ENCODE assay signal across 1 cellular context in the genomic region with DNA sequence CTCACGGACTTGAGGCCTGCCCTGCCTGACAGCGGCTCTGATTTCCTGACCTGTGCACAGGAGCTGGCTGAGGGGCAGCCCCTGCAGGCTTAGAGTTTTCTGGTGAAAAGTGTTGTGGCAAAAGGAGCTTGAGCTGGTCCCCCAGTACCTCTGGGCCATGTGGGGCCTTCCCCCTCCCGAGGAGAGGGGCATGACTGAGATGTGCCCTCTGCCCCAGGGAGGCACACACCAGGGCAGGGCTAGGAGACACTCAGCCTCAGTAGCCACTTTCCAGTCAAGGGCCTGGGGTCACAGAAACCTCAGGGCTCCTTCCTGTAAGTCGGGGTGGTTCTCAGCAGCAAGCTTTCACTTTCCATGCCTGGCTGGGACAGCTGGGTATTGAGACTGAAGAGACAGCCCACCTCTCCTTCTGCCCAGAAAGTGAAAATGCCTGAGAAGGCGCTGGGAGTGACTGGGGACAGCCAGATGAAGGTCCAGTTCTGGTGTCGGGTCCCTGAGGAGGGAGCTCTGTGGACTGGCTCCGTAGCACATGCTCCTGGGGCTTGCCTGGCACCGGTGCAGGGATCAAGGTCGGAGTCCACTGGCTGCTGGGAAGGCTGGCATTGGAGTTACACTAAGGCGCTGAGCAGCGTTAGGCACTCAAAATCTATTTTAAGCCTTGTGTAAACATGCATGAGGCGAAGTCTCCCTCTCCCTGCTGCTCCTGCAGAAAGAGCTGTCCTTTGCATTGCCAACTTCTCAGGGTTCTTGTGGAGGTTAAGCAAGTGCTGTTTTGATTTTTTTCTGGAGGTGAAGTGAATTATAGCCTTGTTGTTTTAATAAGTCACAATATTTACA.
A peak's percentile ranks its signal among the peaks of the same experiment; 100 is the strongest.
TF ChIP-seq lines count a peak whose summit lies in the region.

No MANE protein-coding gene starts in this region.

TF ChIP-seq in HepG2, 621 proteins besides CTCF, POLR2A, EP300 and RAD21 (continued from another document and continues in another):
- TF ChIP-seq, protein P1, sequence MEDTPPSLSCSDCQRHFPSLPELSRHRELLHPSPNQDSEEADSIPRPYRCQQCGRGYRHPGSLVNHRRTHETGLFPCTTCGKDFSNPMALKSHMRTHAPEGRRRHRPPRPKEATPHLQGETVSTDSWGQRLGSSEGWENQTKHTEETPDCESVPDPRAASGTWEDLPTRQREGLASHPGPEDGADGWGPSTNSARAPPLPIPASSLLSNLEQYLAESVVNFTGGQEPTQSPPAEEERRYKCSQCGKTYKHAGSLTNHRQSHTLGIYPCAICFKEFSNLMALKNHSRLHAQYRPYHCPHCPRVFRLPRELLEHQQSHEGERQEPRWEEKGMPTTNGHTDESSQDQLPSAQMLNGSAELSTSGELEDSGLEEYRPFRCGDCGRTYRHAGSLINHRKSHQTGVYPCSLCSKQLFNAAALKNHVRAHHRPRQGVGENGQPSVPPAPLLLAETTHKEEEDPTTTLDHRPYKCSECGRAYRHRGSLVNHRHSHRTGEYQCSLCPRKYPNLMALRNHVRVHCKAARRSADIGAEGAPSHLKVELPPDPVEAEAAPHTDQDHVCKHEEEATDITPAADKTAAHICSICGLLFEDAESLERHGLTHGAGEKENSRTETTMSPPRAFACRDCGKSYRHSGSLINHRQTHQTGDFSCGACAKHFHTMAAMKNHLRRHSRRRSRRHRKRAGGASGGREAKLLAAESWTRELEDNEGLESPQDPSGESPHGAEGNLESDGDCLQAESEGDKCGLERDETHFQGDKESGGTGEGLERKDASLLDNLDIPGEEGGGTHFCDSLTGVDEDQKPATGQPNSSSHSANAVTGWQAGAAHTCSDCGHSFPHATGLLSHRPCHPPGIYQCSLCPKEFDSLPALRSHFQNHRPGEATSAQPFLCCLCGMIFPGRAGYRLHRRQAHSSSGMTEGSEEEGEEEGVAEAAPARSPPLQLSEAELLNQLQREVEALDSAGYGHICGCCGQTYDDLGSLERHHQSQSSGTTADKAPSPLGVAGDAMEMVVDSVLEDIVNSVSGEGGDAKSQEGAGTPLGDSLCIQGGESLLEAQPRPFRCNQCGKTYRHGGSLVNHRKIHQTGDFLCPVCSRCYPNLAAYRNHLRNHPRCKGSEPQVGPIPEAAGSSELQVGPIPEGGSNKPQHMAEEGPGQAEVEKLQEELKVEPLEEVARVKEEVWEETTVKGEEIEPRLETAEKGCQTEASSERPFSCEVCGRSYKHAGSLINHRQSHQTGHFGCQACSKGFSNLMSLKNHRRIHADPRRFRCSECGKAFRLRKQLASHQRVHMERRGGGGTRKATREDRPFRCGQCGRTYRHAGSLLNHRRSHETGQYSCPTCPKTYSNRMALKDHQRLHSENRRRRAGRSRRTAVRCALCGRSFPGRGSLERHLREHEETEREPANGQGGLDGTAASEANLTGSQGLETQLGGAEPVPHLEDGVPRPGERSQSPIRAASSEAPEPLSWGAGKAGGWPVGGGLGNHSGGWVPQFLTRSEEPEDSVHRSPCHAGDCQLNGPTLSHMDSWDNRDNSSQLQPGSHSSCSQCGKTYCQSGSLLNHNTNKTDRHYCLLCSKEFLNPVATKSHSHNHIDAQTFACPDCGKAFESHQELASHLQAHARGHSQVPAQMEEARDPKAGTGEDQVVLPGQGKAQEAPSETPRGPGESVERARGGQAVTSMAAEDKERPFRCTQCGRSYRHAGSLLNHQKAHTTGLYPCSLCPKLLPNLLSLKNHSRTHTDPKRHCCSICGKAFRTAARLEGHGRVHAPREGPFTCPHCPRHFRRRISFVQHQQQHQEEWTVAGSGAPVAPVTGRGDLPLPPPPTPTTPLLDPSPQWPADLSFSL (CRISPR knock-in tag; IDR thresholded peaks at IDR 0.05), result no peak
- TF ChIP-seq ZNF788 (CRISPR knock-in tag; IDR thresholded peaks at IDR 0.05; ENCODE audit: borderline replicate concordance) (peak; percentile 36; the same call in 1 of the 2 replicates), JUN (CRISPR knock-in tag; IDR thresholded peaks at IDR 0.05) (no peak), ZSCAN12 (CRISPR knock-in tag; IDR thresholded peaks at IDR 0.05) (no peak), ZFP36L1 (CRISPR knock-in tag; IDR thresholded peaks at IDR 0.05) (0 out of 2 replicates have a peak, but pooled peaks have one; percentile 75), ZNF354B (CRISPR knock-in tag; IDR thresholded peaks at IDR 0.05) (peak; percentile 43; the same call in 1 of the 2 replicates), ZNF614 (CRISPR knock-in tag; IDR thresholded peaks at IDR 0.05; ENCODE audit: borderline replicate concordance) (no peak), SNRNP70 (IDR thresholded peaks at IDR 0.05; ENCODE audit: low read depth, low read length) (no peak), PRPF4 (IDR thresholded peaks at IDR 0.05; ENCODE audit: low read depth, low read length, poor library complexity, severe bottlenecking) (no peak), KMT2B (CRISPR knock-in tag; IDR thresholded peaks at IDR 0.05) (no peak), ZNF879 (CRISPR knock-in tag; IDR thresholded peaks at IDR 0.05) (no peak), SALL2 (CRISPR knock-in tag; IDR thresholded peaks at IDR 0.05) (no peak), ELF3 (CRISPR knock-in tag; IDR thresholded peaks at IDR 0.05) (no peak), PAF1 (CRISPR knock-in tag; IDR thresholded peaks at IDR 0.05) (no peak), TBL1XR1 (IDR thresholded peaks at IDR 0.05; ENCODE audit: borderline replicate concordance, low read length, partially characterized antibody) (no peak), RXRB (CRISPR knock-in tag; IDR thresholded peaks at IDR 0.05; ENCODE audit: borderline replicate concordance) (0 out of 2 replicates have a peak, but pooled peaks have one; percentile 35), ZNF589 (CRISPR knock-in tag; conservative IDR thresholded peaks at IDR 0.05) (no peak), RORA (CRISPR knock-in tag; IDR thresholded peaks at IDR 0.05) (no peak), ZNF138 (CRISPR knock-in tag; IDR thresholded peaks at IDR 0.05; ENCODE audit: low read depth) (no peak), ZNF644 (CRISPR knock-in tag; IDR thresholded peaks at IDR 0.05; ENCODE audit: low read depth) (peak; percentile 65; the same call in 1 of the 2 replicates), PCBP2 (optimal IDR thresholded peaks at IDR 0.05; ENCODE audit: low read depth, low read length, poor library complexity, severe bottlenecking) (no peak)
- TF ChIP-seq, protein P2, sequence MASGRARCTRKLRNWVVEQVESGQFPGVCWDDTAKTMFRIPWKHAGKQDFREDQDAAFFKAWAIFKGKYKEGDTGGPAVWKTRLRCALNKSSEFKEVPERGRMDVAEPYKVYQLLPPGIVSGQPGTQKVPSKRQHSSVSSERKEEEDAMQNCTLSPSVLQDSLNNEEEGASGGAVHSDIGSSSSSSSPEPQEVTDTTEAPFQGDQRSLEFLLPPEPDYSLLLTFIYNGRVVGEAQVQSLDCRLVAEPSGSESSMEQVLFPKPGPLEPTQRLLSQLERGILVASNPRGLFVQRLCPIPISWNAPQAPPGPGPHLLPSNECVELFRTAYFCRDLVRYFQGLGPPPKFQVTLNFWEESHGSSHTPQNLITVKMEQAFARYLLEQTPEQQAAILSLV (CRISPR knock-in tag; IDR thresholded peaks at IDR 0.05; ENCODE audit: borderline replicate concordance), result no peak
- TF ChIP-seq, protein P3, sequence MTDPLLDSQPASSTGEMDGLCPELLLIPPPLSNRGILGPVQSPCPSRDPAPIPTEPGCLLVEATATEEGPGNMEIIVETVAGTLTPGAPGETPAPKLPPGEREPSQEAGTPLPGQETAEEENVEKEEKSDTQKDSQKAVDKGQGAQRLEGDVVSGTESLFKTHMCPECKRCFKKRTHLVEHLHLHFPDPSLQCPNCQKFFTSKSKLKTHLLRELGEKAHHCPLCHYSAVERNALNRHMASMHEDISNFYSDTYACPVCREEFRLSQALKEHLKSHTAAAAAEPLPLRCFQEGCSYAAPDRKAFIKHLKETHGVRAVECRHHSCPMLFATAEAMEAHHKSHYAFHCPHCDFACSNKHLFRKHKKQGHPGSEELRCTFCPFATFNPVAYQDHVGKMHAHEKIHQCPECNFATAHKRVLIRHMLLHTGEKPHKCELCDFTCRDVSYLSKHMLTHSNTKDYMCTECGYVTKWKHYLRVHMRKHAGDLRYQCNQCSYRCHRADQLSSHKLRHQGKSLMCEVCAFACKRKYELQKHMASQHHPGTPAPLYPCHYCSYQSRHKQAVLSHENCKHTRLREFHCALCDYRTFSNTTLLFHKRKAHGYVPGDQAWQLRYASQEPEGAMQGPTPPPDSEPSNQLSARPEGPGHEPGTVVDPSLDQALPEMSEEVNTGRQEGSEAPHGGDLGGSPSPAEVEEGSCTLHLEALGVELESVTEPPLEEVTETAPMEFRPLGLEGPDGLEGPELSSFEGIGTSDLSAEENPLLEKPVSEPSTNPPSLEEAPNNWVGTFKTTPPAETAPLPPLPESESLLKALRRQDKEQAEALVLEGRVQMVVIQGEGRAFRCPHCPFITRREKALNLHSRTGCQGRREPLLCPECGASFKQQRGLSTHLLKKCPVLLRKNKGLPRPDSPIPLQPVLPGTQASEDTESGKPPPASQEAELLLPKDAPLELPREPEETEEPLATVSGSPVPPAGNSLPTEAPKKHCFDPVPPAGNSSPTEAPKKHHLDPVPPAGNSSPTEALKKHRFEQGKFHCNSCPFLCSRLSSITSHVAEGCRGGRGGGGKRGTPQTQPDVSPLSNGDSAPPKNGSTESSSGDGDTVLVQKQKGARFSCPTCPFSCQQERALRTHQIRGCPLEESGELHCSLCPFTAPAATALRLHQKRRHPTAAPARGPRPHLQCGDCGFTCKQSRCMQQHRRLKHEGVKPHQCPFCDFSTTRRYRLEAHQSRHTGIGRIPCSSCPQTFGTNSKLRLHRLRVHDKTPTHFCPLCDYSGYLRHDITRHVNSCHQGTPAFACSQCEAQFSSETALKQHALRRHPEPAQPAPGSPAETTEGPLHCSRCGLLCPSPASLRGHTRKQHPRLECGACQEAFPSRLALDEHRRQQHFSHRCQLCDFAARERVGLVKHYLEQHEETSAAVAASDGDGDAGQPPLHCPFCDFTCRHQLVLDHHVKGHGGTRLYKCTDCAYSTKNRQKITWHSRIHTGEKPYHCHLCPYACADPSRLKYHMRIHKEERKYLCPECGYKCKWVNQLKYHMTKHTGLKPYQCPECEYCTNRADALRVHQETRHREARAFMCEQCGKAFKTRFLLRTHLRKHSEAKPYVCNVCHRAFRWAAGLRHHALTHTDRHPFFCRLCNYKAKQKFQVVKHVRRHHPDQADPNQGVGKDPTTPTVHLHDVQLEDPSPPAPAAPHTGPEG (CRISPR knock-in tag; IDR thresholded peaks at IDR 0.05), result no peak
- TF ChIP-seq, protein P4, sequence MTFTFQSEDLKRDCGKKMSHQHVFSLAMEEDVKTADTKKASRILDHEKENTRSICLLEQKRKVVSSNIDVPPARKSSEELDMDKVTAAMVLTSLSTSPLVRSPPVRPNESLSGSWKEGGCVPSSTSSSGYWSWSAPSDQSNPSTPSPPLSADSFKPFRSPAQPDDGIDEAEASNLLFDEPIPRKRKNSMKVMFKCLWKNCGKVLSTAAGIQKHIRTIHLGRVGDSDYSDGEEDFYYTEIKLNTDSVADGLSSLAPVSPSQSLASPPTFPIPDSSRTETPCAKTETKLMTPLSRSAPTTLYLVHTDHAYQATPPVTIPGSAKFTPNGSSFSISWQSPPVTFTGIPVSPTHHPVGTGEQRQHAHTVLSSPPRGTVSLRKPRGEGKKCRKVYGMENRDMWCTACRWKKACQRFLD (CRISPR knock-in tag; IDR thresholded peaks at IDR 0.05; ENCODE audit: borderline replicate concordance), result no peak
- TF ChIP-seq, protein P5, sequence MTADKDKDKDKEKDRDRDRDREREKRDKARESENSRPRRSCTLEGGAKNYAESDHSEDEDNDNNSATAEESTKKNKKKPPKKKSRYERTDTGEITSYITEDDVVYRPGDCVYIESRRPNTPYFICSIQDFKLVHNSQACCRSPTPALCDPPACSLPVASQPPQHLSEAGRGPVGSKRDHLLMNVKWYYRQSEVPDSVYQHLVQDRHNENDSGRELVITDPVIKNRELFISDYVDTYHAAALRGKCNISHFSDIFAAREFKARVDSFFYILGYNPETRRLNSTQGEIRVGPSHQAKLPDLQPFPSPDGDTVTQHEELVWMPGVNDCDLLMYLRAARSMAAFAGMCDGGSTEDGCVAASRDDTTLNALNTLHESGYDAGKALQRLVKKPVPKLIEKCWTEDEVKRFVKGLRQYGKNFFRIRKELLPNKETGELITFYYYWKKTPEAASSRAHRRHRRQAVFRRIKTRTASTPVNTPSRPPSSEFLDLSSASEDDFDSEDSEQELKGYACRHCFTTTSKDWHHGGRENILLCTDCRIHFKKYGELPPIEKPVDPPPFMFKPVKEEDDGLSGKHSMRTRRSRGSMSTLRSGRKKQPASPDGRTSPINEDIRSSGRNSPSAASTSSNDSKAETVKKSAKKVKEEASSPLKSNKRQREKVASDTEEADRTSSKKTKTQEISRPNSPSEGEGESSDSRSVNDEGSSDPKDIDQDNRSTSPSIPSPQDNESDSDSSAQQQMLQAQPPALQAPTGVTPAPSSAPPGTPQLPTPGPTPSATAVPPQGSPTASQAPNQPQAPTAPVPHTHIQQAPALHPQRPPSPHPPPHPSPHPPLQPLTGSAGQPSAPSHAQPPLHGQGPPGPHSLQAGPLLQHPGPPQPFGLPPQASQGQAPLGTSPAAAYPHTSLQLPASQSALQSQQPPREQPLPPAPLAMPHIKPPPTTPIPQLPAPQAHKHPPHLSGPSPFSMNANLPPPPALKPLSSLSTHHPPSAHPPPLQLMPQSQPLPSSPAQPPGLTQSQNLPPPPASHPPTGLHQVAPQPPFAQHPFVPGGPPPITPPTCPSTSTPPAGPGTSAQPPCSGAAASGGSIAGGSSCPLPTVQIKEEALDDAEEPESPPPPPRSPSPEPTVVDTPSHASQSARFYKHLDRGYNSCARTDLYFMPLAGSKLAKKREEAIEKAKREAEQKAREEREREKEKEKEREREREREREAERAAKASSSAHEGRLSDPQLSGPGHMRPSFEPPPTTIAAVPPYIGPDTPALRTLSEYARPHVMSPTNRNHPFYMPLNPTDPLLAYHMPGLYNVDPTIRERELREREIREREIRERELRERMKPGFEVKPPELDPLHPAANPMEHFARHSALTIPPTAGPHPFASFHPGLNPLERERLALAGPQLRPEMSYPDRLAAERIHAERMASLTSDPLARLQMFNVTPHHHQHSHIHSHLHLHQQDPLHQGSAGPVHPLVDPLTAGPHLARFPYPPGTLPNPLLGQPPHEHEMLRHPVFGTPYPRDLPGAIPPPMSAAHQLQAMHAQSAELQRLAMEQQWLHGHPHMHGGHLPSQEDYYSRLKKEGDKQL (CRISPR knock-in tag; IDR thresholded peaks at IDR 0.05; ENCODE audit: low read depth), result no peak
- TF ChIP-seq, protein P6, sequence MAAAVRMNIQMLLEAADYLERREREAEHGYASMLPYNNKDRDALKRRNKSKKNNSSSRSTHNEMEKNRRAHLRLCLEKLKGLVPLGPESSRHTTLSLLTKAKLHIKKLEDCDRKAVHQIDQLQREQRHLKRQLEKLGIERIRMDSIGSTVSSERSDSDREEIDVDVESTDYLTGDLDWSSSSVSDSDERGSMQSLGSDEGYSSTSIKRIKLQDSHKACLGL (CRISPR knock-in tag; IDR thresholded peaks at IDR 0.05), result peak; percentile 59; the same call in 1 of the 2 replicates
- TF ChIP-seq, protein P7, sequence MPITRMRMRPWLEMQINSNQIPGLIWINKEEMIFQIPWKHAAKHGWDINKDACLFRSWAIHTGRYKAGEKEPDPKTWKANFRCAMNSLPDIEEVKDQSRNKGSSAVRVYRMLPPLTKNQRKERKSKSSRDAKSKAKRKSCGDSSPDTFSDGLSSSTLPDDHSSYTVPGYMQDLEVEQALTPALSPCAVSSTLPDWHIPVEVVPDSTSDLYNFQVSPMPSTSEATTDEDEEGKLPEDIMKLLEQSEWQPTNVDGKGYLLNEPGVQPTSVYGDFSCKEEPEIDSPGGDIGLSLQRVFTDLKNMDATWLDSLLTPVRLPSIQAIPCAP (CRISPR knock-in tag; IDR thresholded peaks at IDR 0.05; ENCODE audit: low read depth), result no peak
- TF ChIP-seq, protein P8, sequence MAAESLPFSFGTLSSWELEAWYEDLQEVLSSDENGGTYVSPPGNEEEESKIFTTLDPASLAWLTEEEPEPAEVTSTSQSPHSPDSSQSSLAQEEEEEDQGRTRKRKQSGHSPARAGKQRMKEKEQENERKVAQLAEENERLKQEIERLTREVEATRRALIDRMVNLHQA (CRISPR knock-in tag; IDR thresholded peaks at IDR 0.05), result no peak
